In the genomic region with DNA sequence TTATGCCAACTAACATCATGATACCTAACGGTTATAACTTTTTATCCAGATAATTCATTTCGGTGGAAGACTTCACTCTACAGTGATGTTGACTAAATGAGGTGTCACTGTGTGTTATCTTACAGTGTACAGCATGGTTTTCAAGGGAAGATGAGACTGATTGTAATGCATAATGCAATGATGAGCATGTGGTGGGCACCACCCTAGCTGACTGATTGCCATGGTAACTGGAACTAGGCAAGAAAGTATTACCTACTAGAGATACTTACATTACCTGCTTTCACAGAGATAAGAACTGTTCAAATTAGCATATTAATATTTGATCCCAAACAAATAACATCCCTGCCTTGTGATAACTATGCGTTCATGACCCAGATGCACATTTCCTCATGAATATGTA, we compare ENCODE assay signal across 9 cellular contexts. TPM values are rescaled to one million over a fixed set of nuclear protein-coding genes. Genes with fewer than 3 reads are reported as not detected.
"Had no signal": no experiment of that assay in that cellular context is flagged by ENCODE, and none has a peak within 500 bp of the region (broad histone marks: within the 10 kb centered on the region; RNA-seq: fewer than 3 reads in every experiment).

No MANE protein-coding gene starts in this region.

- H3K27ac Mint-ChIP-seq: HFFc6, IgD-negative memory B cell had no signal

- H3K9me3 ChIP-seq: HAP-1 had no signal

- H3K4me3 ChIP-seq: GM23248, HAP-1 had no signal

- H3K4me1 ChIP-seq: HAP-1 had no signal

- H3K4me1 Mint-ChIP-seq: IgD-negative memory B cell had no signal

- ATAC-seq: HCT116 had no signal

- H3K36me3 ChIP-seq: HAP-1 had no signal

- H3K9me3 Mint-ChIP-seq: IgD-negative memory B cell had no signal

- H3K36me3 Mint-ChIP-seq: IgD-negative memory B cell had no signal

- DNase-seq: GM23248, GOT3, H7, HFFc6, KBM-7 had no signal

- H3K27ac ChIP-seq: GM23248, KMS-11 had no signal

- H3K4me3 Mint-ChIP-seq: HFFc6, IgD-negative memory B cell had no signal

RNA-seq across cellular contexts. Expression of gene TRABD2B, which starts 29.3 kb away (rescaled TPM):
- total RNA-seq: GM23248, HFFc6 had no signal
